Comparison of ENCODE assay signal across 8 cellular contexts in genomic region chr5:79229357-79230174, GRCh38. TPM values are rescaled to one million over a fixed set of nuclear protein-coding genes. Genes with fewer than 3 reads are reported as not detected.
DNase-seq lines count a peak whose midpoint lies in the region; ATAC-seq and TF ChIP-seq lines count a peak whose summit lies in the region.

No MANE protein-coding gene starts in this region.

- TF ChIP-seq CTCF in foreskin fibroblast (IDR thresholded peaks at IDR 0.05; ENCODE audit: low read depth, low read length) (no peak), stomach (IDR thresholded peaks at IDR 0.05) (no peak), lower leg skin (IDR thresholded peaks at IDR 0.05) (no peak)

- no peak overlapping the region for H3K27ac ChIP-seq in stomach

- intact Hi-C loops in stomach (cut with DNase I; ENCODE audit: low total_unique reads) (no loop called here), lower leg skin (cut with DNase I; ENCODE audit: low total_unique reads) (no loop called here)

- TF ChIP-seq POLR2A in stomach (IDR thresholded peaks at IDR 0.05): no peak
- no peak for TF ChIP-seq POLR2A in lower leg skin (IDR thresholded peaks at IDR 0.05)

- peaks cover 0 to 3% (median 0%) of the 10 kb centered on the region in 4 donors for H3K36me3 ChIP-seq in stomach

- ATAC-seq in GM18502 (IDR thresholded peaks at IDR 0.05; ENCODE audit: poor library complexity, unreplicated experiment): peak; percentile 81

- H3K4me1 ChIP-seq in stomach: peaks cover 0 to under 1% (median 0%) of the 10 kb centered on the region in 4 donors

- H3K9me3 ChIP-seq in stomach: no peaks in the 10 kb centered on the region

- whole genome bisulfite sequencing in stomach, 5 donors: 84 to 88% (median 86%) methylated on average over 10 of the region's 10 CpGs
- WGBS in lower leg skin, 2 donors: 86 to 90% methylated on average over 10 of the region's 10 CpGs

- DNase-seq in HCEC 1CT (peak; percentile 91), NCI-H2171 treated with DMSO at 0.1 percent for 48 hours (lab: John Stamatoyannopoulos, UW) (peak; percentile 68), foreskin fibroblast (peak; percentile 88 to 96), NCI-H1048 (lab: John Stamatoyannopoulos, UW) (no peak), NK-92 (lab: John Stamatoyannopoulos, UW; ENCODE audit: unreplicated experiment) (no peak), stomach (no peak), lower leg skin (ENCODE audit: low spot score in 2 of 2) (no peak)

- H3K4me3 ChIP-seq in foreskin fibroblast (ENCODE audit: low read depth in 1 of 2, low read length in 2 of 2) (no peak overlapping the region), stomach (no peak overlapping the region), lower leg skin (ENCODE audit: low read depth, poor library complexity, severe bottlenecking) (no peak overlapping the region)

- no peaks in the 10 kb centered on the region for H3K27me3 ChIP-seq in stomach

- TF ChIP-seq EP300 in stomach (IDR thresholded peaks at IDR 0.05): no peak

RNA-seq across cellular contexts. Expression of gene JMY, which starts 6.4 kb away (rescaled TPM):
- total RNA-seq in stomach (10 to 100 TPM in 2 of 5 donors, 1 to 10 TPM in 3; 5.8 to 31.9 (median 9.0) TPM), lower leg skin (10 to 100 TPM; 25.6 to 38.8 (median 30.5) TPM)
- polyA plus RNA-seq in stomach: 1 to 10 TPM; 2.1 to 3.2 (median 3.0) TPM

Comparison
In these comparisons a context has a peak if more than half of its experiments do, and no peak if none do; other contexts are left out.
1. DNase-seq: peak in HCEC 1CT (single experiment), NCI-H2171 treated with DMSO at 0.1 percent for 48 hours (single experiment) and foreskin fibroblast (2 of 2); none in NCI-H1048 (single experiment), NK-92 (single experiment), stomach (single experiment) and lower leg skin (0 of 2).